In the genomic region with DNA sequence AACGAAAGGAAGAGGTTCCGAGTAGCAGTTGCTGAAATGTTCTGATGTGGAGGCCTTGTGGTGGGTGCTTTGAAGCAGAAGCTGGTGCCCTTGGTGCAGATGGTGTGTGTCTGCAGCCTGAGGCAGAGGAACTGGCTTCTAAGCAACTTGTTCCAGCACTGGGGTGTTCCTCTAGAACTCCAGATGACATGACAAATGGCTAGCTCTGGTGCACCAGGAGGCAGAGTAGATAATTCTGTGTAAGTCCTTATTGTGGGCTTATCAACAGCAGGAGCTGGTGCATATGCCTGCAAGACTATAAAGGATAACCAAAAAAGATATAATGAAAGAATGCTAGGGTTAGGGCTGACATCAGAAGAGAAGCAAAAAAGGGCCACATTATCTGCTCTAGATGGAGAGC, we compare ENCODE assay signal across 19 cellular contexts.
"Had no signal": no experiment of that assay in that cellular context is flagged by ENCODE, and none has a peak within 500 bp of the region (broad histone marks: within the 10 kb centered on the region; RNA-seq: fewer than 3 reads in every experiment).

No MANE protein-coding gene starts in this region.

- ATAC-seq: activated CD4-positive, CD25-positive, alpha-beta regulatory T cell treated with anti-CD3 and anti-CD28 coated beads, Interleukin-2, amount 50 U/mL, for 24 hours; activated CD8-positive, alpha-beta T cell treated with anti-CD3 and anti-CD28 coated beads for 36 hours; activated T-cell treated with anti-CD3 and anti-CD28 coated beads, Interleukin-2, amount 50 U/mL, for 72 hours had no signal

- DNase-seq: activated CD4-positive, alpha-beta T cell treated with anti-CD3 and anti-CD28 coated beads for 4 hours; activated CD8-positive, alpha-beta memory T cell treated with anti-CD3 and anti-CD28 coated beads, Interleukin-2, amount 50 U/mL, for 4 hours; activated CD8-positive, alpha-beta T cell treated with anti-CD3 and anti-CD28 coated beads for 36 hours; activated gamma-delta T cell treated with Interleukin-2 at 50 U/mL for 16 hours; activated naive CD4-positive, alpha-beta T cell treated with anti-CD3 and anti-CD28 coated beads, Interleukin-2, amount 10 ng/mL, durations not matched to agents 7 days and 5 days; activated naive CD8-positive, alpha-beta T cell treated with anti-CD3 and anti-CD28 coated beads for 36 hours; activated T-cell treated with anti-CD3 and anti-CD28 coated beads, Interleukin-2, amount 50 U/mL, for 72 hours; anterior cingulate cortex; Kasumi-1; KBM-7; NCI-H1048; NCI-H1930; NCI-H2171 treated with DMSO at 0.1 percent for 48 hours; NCI-H345; NCI-H510A; NCI-H526 treated with DMSO at 0.1 percent for 48 hours; NCI-H82; SHP77 treated with DMSO at 0.1 percent for 48 hours had no signal
